ENCODE assay signal across 28 cellular contexts in genomic region chr16:62692685-62693084, GRCh38.
DNase-seq lines count a peak whose midpoint lies in the region; ATAC-seq, FAIRE-seq and TF ChIP-seq lines count a peak whose summit lies in the region.
"Had no signal": no experiment of that assay in that cellular context is flagged by ENCODE, and none has a peak within 500 bp of the region (broad histone marks: within the 10 kb centered on the region; RNA-seq: fewer than 3 reads in every experiment).

No MANE protein-coding gene starts in this region.

- peak; percentile 89 for ATAC-seq in GM18870 (IDR thresholded peaks at IDR 0.05; ENCODE audit: unreplicated experiment)
- peak; percentile 83 for ATAC-seq in HG03066 (IDR thresholded peaks at IDR 0.05; ENCODE audit: low read depth, unreplicated experiment)
- ATAC-seq in GM21447 (IDR thresholded peaks at IDR 0.05; ENCODE audit: unreplicated experiment): no peak
- ATAC-seq: activated CD8-positive, alpha-beta T cell treated with anti-CD3 and anti-CD28 coated beads, Interleukin-2, amount 10 ng/mL, durations not matched to agents 7 days and 5 days; activated T-helper 17 cell treated with anti-CD3 and anti-CD28 coated beads, Interleukin-2, amount 50 U/mL, for 72 hours; body of pancreas; T-helper 17 cell had no signal

- H3K27ac ChIP-seq in OCI-LY3 (ENCODE audit: low read length): no peak overlapping the region
- H3K27ac ChIP-seq: adrenal gland, body of pancreas, KMS-11, SK-N-MC, tibial nerve had no signal

- POLR2A ChIA-PET in activated CD4-positive, alpha-beta T cell treated with anti-CD3 and anti-CD28 coated beads, Interleukin-2, amount 10 ng/mL, durations not matched to agents 7 days and 5 days (lab: Charles Lee): no interaction called here

- no peak overlapping the region for H3K4me3 Mint-ChIP-seq in activated CD4-positive, alpha-beta T cell treated with anti-CD3 and anti-CD28 coated beads, Interleukin-2, amount 10 ng/mL, durations not matched to agents 7 days and 5 days
- H3K4me3 Mint-ChIP-seq: activated CD8-positive, alpha-beta T cell treated with anti-CD3 and anti-CD28 coated beads, Interleukin-2, amount 10 ng/mL, durations not matched to agents 7 days and 5 days; activated naive CD4-positive, alpha-beta T cell treated with anti-CD3 and anti-CD28 coated beads, Interleukin-2, amount 10 ng/mL, durations not matched to agents 7 days and 5 days; activated T-helper 17 cell treated with anti-CD3 and anti-CD28 coated beads, Interleukin-2, amount 50 U/mL, for 72 hours; CD8-positive, alpha-beta memory T cell; central memory CD8-positive, alpha-beta T cell; dendritic cell treated with granulocyte-macrophage colony-stimulating factor and Interleukin-4, amounts not matched to agents 40 ng/mL and 50 ng/mL, for 4 days; nephron; T-helper 17 cell had no signal

- no peak for TF ChIP-seq CTCF in OCI-LY3 (IDR thresholded peaks at IDR 0.05; ENCODE audit: low read depth, low read length)

- no peaks in the 10 kb centered on the region for H4K20me1 ChIP-seq in OCI-LY3 (ENCODE audit: insufficient read depth, low read length)

- no peak overlapping the region for H3K27ac Mint-ChIP-seq in activated CD4-positive, alpha-beta T cell treated with anti-CD3 and anti-CD28 coated beads, Interleukin-2, amount 10 ng/mL, durations not matched to agents 7 days and 5 days
- H3K27ac Mint-ChIP-seq: activated CD8-positive, alpha-beta T cell treated with anti-CD3 and anti-CD28 coated beads, Interleukin-2, amount 10 ng/mL, durations not matched to agents 7 days and 5 days; activated naive CD4-positive, alpha-beta T cell treated with anti-CD3 and anti-CD28 coated beads, Interleukin-2, amount 10 ng/mL, durations not matched to agents 7 days and 5 days; activated T-helper 17 cell treated with anti-CD3 and anti-CD28 coated beads, Interleukin-2, amount 50 U/mL, for 72 hours; CD8-positive, alpha-beta memory T cell; dendritic cell treated with granulocyte-macrophage colony-stimulating factor and Interleukin-4, amounts not matched to agents 40 ng/mL and 50 ng/mL, for 4 days; nephron; T-helper 17 cell had no signal

- no peak overlapping the region for H2AFZ ChIP-seq in OCI-LY3 (ENCODE audit: low read depth, low read length)

- no peaks in the 10 kb centered on the region for H3K27me3 Mint-ChIP-seq in activated CD4-positive, alpha-beta T cell treated with anti-CD3 and anti-CD28 coated beads, Interleukin-2, amount 10 ng/mL, durations not matched to agents 7 days and 5 days
- H3K27me3 Mint-ChIP-seq: activated naive CD4-positive, alpha-beta T cell treated with anti-CD3 and anti-CD28 coated beads, Interleukin-2, amount 10 ng/mL, durations not matched to agents 7 days and 5 days; activated T-helper 17 cell treated with anti-CD3 and anti-CD28 coated beads, Interleukin-2, amount 50 U/mL, for 72 hours; CD8-positive, alpha-beta memory T cell; central memory CD8-positive, alpha-beta T cell; dendritic cell treated with granulocyte-macrophage colony-stimulating factor and Interleukin-4, amounts not matched to agents 40 ng/mL and 50 ng/mL, for 4 days; T-helper 17 cell had no signal

- 0 out of 2 replicates have a peak, but pooled peaks cover 3% of the 10 kb centered on the region for H3K9me3 ChIP-seq in OCI-LY3 (ENCODE audit: insufficient read depth, low read length)
- H3K9me3 ChIP-seq: adrenal gland had no signal

- peaks cover 30% of the 10 kb centered on the region for H3K9me3 Mint-ChIP-seq in activated CD4-positive, alpha-beta T cell treated with anti-CD3 and anti-CD28 coated beads, Interleukin-2, amount 10 ng/mL, durations not matched to agents 7 days and 5 days

- no peak overlapping the region for H3K4me3 ChIP-seq in OCI-LY3 (ENCODE audit: low read length)
- H3K4me3 ChIP-seq: adrenal gland, body of pancreas, HAP-1, SK-N-MC, tibial nerve had no signal

- peak; percentile 64 for FAIRE-seq in GM12892 (lab: Jason Lieb, UNC)

- H3K4me2 ChIP-seq in OCI-LY3 (ENCODE audit: low read length): peak overlapping the region; percentile 44; the same call in 1 of the 2 replicates
- H3K4me2 ChIP-seq: KMS-11 had no signal

- no peaks in the 10 kb centered on the region for H3K27me3 ChIP-seq in OCI-LY3 (ENCODE audit: low read depth, low read length)
- H3K27me3 ChIP-seq: adrenal gland, body of pancreas, tibial nerve had no signal

- no peak for DNase-seq in GM12892 (ENCODE audit: insufficient read length)
- no peak for DNase-seq in cerebellar cortex (ENCODE audit: low spot score)
- DNase-seq in activated CD4-positive, alpha-beta T cell treated with anti-CD3 and anti-CD28 coated beads, Interleukin-2, amount 10 ng/mL, durations not matched to agents 7 days and 5 days: no peak
- DNase-seq: activated CD8-positive, alpha-beta T cell treated with anti-CD3 and anti-CD28 coated beads, Interleukin-2, amount 10 ng/mL, durations not matched to agents 7 days and 5 days; activated naive CD4-positive, alpha-beta T cell treated with anti-CD3 and anti-CD28 coated beads, Interleukin-2, amount 10 ng/mL, durations not matched to agents 7 days and 5 days; adrenal gland; body of pancreas; CD8-positive, alpha-beta memory T cell; DMS 273 treated with DMSO at 0.1 percent for 48 hours; erythroblast; glutamatergic neuron; NCI-H146; NCI-H2107; NCI-H82; stimulated activated CD4-positive, alpha-beta T cell treated with anti-CD3 and anti-CD28 coated beads, Interleukin-4, amount 100 ng/mL, for 24 hours; T-helper 17 cell had no signal

- H3K4me1 Mint-ChIP-seq in activated CD4-positive, alpha-beta T cell treated with anti-CD3 and anti-CD28 coated beads, Interleukin-2, amount 10 ng/mL, durations not matched to agents 7 days and 5 days: no peaks in the 10 kb centered on the region
- H3K4me1 Mint-ChIP-seq: activated naive CD4-positive, alpha-beta T cell treated with anti-CD3 and anti-CD28 coated beads, Interleukin-2, amount 10 ng/mL, durations not matched to agents 7 days and 5 days; activated T-helper 17 cell treated with anti-CD3 and anti-CD28 coated beads, Interleukin-2, amount 50 U/mL, for 72 hours; CD8-positive, alpha-beta memory T cell; central memory CD8-positive, alpha-beta T cell; nephron; T-helper 17 cell had no signal

- H3K36me3 Mint-ChIP-seq in activated CD4-positive, alpha-beta T cell treated with anti-CD3 and anti-CD28 coated beads, Interleukin-2, amount 10 ng/mL, durations not matched to agents 7 days and 5 days (ENCODE audit: low read depth): no peaks in the 10 kb centered on the region
- H3K36me3 Mint-ChIP-seq: activated naive CD4-positive, alpha-beta T cell treated with anti-CD3 and anti-CD28 coated beads, Interleukin-2, amount 10 ng/mL, durations not matched to agents 7 days and 5 days; CD8-positive, alpha-beta memory T cell had no signal

- no peak overlapping the region for H3K9ac ChIP-seq in OCI-LY3 (ENCODE audit: low read length)
- H3K9ac ChIP-seq: KMS-11 had no signal

- H3K4me1 ChIP-seq in OCI-LY3 (ENCODE audit: low read length): peaks cover 12% of the 10 kb centered on the region
- H3K4me1 ChIP-seq: adrenal gland, body of pancreas, tibial nerve had no signal

- CTCF ChIA-PET in activated CD4-positive, alpha-beta T cell treated with anti-CD3 and anti-CD28 coated beads, Interleukin-2, amount 10 ng/mL, durations not matched to agents 7 days and 5 days (lab: Charles Lee): no interaction called here

- no peaks in the 10 kb centered on the region for H3K79me2 ChIP-seq in OCI-LY3 (ENCODE audit: low read length)

- H3K36me3 ChIP-seq in OCI-LY3 (replicated peaks; ENCODE audit: low read depth, low read length): no peaks in the 10 kb centered on the region
- H3K36me3 ChIP-seq: adrenal gland, HAP-1, tibial nerve had no signal

- TF ChIP-seq POLR2A in GM12892 (IDR thresholded peaks at IDR 0.05; ENCODE audit: low read depth, low read length): no peak
